Comparison of ENCODE assay signal across 1 cellular context in genomic region chr1:205301220-205301821, GRCh38.
TF ChIP-seq lines count a peak whose summit lies in the region.

No MANE protein-coding gene starts in this region.

TF ChIP-seq in HepG2, 621 proteins besides CTCF, POLR2A, EP300 and RAD21 (continued from another document and continues in another):
- TF ChIP-seq ZBTB40 (IDR thresholded peaks at IDR 0.05) (no peak), ZBTB40 (CRISPR knock-in tag; IDR thresholded peaks at IDR 0.05) (no peak), ZNF577 (CRISPR knock-in tag; IDR thresholded peaks at IDR 0.05; ENCODE audit: borderline replicate concordance, low read depth) (no peak), ZBTB38 (CRISPR knock-in tag; IDR thresholded peaks at IDR 0.05) (peak; percentile 77), ATAD3A (CRISPR knock-in tag; IDR thresholded peaks at IDR 0.05) (no peak), ZSCAN29 (CRISPR knock-in tag; conservative IDR thresholded peaks at IDR 0.05) (no peak), FIP1L1 (IDR thresholded peaks at IDR 0.05; ENCODE audit: borderline replicate concordance, insufficient read depth, low read depth, low read length) (no peak), ZNF234 (CRISPR knock-in tag; conservative IDR thresholded peaks at IDR 0.05) (no peak), FOXO1 (CRISPR knock-in tag; IDR thresholded peaks at IDR 0.05) (no peak), ZNF589 (CRISPR knock-in tag; conservative IDR thresholded peaks at IDR 0.05) (no peak), ZBTB2 (CRISPR knock-in tag; IDR thresholded peaks at IDR 0.05; ENCODE audit: low read depth) (no peak), MAFG (CRISPR knock-in tag; IDR thresholded peaks at IDR 0.05) (no peak), IRX3 (CRISPR knock-in tag; IDR thresholded peaks at IDR 0.05; ENCODE audit: borderline replicate concordance, low read depth) (no peak), HNF1A (IDR thresholded peaks at IDR 0.05; ENCODE audit: low read depth) (no peak), HNF1A (CRISPR knock-in tag; IDR thresholded peaks at IDR 0.05; ENCODE audit: borderline replicate concordance) (no peak), NCOA1 (CRISPR knock-in tag; IDR thresholded peaks at IDR 0.05) (no peak), YEATS2 (CRISPR knock-in tag; IDR thresholded peaks at IDR 0.05; ENCODE audit: borderline replicate concordance) (no peak), KAT2B (IDR thresholded peaks at IDR 0.05; ENCODE audit: borderline replicate concordance, low read depth, low read length) (no peak), RFX5 (IDR thresholded peaks at IDR 0.05; ENCODE audit: low read depth, low read length) (no peak), PBX3 (CRISPR knock-in tag; IDR thresholded peaks at IDR 0.05; ENCODE audit: borderline replicate concordance) (no peak), NAIF1 (CRISPR knock-in tag; IDR thresholded peaks at IDR 0.05; ENCODE audit: borderline replicate concordance) (no peak), ZNF572 (CRISPR knock-in tag; IDR thresholded peaks at IDR 0.05) (peak; percentile 77; the same call in 1 of the 2 replicates), ZBTB21 (CRISPR knock-in tag; IDR thresholded peaks at IDR 0.05) (no peak), ZNF207 (IDR thresholded peaks at IDR 0.05; ENCODE audit: borderline replicate concordance) (no peak), ZMYM2 (CRISPR knock-in tag; IDR thresholded peaks at IDR 0.05) (no peak), ZNF367 (CRISPR knock-in tag; IDR thresholded peaks at IDR 0.05; ENCODE audit: borderline replicate concordance) (no peak), ZNF432 (CRISPR knock-in tag; IDR thresholded peaks at IDR 0.05; ENCODE audit: borderline replicate concordance) (no peak), ZNF772 (CRISPR knock-in tag; IDR thresholded peaks at IDR 0.05) (no peak)
- TF ChIP-seq, protein P1, sequence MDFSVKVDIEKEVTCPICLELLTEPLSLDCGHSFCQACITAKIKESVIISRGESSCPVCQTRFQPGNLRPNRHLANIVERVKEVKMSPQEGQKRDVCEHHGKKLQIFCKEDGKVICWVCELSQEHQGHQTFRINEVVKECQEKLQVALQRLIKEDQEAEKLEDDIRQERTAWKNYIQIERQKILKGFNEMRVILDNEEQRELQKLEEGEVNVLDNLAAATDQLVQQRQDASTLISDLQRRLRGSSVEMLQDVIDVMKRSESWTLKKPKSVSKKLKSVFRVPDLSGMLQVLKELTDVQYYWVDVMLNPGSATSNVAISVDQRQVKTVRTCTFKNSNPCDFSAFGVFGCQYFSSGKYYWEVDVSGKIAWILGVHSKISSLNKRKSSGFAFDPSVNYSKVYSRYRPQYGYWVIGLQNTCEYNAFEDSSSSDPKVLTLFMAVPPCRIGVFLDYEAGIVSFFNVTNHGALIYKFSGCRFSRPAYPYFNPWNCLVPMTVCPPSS (IDR thresholded peaks at IDR 0.05), result no peak
- TF ChIP-seq, protein P2, sequence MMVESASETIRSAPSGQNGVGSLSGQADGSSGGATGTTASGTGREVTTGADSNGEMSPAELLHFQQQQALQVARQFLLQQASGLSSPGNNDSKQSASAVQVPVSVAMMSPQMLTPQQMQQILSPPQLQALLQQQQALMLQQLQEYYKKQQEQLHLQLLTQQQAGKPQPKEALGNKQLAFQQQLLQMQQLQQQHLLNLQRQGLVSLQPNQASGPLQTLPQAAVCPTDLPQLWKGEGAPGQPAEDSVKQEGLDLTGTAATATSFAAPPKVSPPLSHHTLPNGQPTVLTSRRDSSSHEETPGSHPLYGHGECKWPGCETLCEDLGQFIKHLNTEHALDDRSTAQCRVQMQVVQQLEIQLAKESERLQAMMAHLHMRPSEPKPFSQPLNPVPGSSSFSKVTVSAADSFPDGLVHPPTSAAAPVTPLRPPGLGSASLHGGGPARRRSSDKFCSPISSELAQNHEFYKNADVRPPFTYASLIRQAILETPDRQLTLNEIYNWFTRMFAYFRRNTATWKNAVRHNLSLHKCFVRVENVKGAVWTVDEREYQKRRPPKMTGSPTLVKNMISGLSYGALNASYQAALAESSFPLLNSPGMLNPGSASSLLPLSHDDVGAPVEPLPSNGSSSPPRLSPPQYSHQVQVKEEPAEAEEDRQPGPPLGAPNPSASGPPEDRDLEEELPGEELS (CRISPR knock-in tag; IDR thresholded peaks at IDR 0.05), result peak; percentile 61; the same call in 1 of the 2 replicates
- TF ChIP-seq, protein P3, sequence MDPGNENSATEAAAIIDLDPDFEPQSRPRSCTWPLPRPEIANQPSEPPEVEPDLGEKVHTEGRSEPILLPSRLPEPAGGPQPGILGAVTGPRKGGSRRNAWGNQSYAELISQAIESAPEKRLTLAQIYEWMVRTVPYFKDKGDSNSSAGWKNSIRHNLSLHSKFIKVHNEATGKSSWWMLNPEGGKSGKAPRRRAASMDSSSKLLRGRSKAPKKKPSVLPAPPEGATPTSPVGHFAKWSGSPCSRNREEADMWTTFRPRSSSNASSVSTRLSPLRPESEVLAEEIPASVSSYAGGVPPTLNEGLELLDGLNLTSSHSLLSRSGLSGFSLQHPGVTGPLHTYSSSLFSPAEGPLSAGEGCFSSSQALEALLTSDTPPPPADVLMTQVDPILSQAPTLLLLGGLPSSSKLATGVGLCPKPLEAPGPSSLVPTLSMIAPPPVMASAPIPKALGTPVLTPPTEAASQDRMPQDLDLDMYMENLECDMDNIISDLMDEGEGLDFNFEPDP (CRISPR knock-in tag; conservative IDR thresholded peaks at IDR 0.05), result no peak
- TF ChIP-seq, protein P4, sequence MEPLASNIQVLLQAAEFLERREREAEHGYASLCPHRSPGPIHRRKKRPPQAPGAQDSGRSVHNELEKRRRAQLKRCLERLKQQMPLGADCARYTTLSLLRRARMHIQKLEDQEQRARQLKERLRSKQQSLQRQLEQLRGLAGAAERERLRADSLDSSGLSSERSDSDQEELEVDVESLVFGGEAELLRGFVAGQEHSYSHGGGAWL (CRISPR knock-in tag; IDR thresholded peaks at IDR 0.05), result no peak
